ENCODE assay signal across 9 cellular contexts in the genomic region with DNA sequence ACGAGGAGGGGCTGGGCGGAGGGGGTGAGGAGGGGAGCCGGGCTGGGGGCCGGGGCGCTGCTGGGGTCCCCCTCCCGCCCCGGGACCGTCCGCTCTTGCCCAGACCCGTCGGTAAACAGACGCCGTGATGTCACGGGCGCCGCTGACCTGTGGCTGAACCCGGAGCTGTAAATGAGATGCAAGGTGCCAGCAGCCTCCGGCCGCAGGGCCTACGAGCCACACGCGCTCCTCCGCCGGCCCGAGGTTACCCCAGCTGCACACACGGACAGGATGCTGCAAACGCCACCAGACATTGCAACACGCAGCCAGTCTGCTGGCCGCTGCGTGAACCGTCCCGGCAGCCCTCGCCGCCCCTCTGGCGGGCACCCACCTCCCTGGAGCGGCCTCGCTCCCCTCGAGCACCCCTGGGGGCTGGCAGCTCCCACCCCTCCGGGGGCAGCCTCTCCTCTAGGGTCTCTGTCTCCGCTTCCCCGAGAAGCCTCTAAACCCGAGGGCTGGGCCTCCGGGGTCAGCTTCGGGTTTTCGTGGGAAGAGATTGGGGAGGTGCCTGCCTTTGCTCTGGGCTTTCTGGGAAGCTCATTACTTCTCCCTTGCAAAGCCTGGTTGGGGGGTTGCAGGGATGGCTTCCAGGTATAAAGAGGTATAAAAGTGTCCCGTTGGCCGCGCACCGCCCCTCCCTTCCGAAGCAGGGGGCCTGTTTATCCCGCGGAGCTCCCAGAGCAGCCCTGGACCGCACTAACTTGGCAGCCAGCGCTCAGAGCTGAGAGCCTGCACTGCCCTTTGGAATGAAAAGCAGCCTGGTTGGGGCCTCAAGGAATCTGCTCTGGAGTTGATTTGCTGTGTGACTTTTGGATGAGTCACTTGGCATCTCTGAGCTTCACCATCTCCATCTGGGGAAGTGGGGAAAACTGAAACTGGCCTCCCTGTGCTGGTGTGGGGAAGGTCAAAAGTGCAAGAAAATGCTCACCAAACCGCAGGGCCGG. TPM values are rescaled to one million over a fixed set of nuclear protein-coding genes. Genes with fewer than 3 reads are reported as not detected.
A peak's percentile ranks its signal among the peaks of the same experiment; 100 is the strongest.
DNase-seq lines count a peak whose midpoint lies in the region; ATAC-seq and TF ChIP-seq lines count a peak whose summit lies in the region.
"Had no signal": no experiment of that assay in that cellular context is flagged by ENCODE, and none has a peak within 500 bp of the region (broad histone marks: within the 10 kb centered on the region; RNA-seq: fewer than 3 reads in every experiment).

No MANE protein-coding gene starts in this region.

- H3K4me3 Mint-ChIP-seq in activated B cell treated with CpG ODN at 0.5 μM for 24 hours: peak overlapping the region; percentile 49
- H3K4me3 Mint-ChIP-seq in nephron: peak overlapping the region; percentile 68 to 78 (median 73)
- no peak overlapping the region for H3K4me3 Mint-ChIP-seq in T-helper 2 cell treated with Interferon-gamma antibody and Interleukin-4, amounts not matched to agents 5 μg/mL and 100 μg/mL, for 36 hours

- H3K27ac ChIP-seq in foreskin keratinocyte: no peak overlapping the region

- H3K4me1 ChIP-seq in foreskin keratinocyte: peaks cover 5% of the 10 kb centered on the region

- POLR2A ChIA-PET in activated B cell treated with CpG ODN at 0.5 μM for 24 hours (lab: Charles Lee): interaction anchor here (0.7 kb wide), 1 partner anchor 154 kb away, joined by 3 read pairs; no protein-coding TSS in a partner anchor

- H3K4me1 Mint-ChIP-seq in activated B cell treated with CpG ODN at 0.5 μM for 24 hours: peaks cover 13% of the 10 kb centered on the region
- H3K4me1 Mint-ChIP-seq in nephron: peaks cover 84% of the 10 kb centered on the region
- H3K4me1 Mint-ChIP-seq in T-helper 2 cell treated with Interferon-gamma antibody and Interleukin-4, amounts not matched to agents 5 μg/mL and 100 μg/mL, for 36 hours (ENCODE audit: low read depth): peaks cover 16% of the 10 kb centered on the region

- CTCF ChIA-PET in activated B cell treated with CpG ODN at 0.5 μM for 24 hours (lab: Charles Lee): no interaction called here

- peaks cover 50% of the 10 kb centered on the region for H3K27me3 ChIP-seq in foreskin keratinocyte

- intact Hi-C loops in activated B cell treated with CpG ODN at 0.5 μM for 24 hours (cut with micrococcal nuclease): no loop called here

- DNase-seq in DMS53 treated with DMSO at 0.1 percent for 48 hours (lab: John Stamatoyannopoulos, UW; ENCODE audit: unreplicated experiment) (peak; percentile 88), activated B cell treated with CpG ODN at 0.5 μM for 24 hours (no peak), foreskin keratinocyte (peak in 1 of 2 donors; percentile 54), HUDEP-2 (lab: John Stamatoyannopoulos, UW; ENCODE audit: unreplicated experiment in 76 of 76) (no peak), cerebellar nuclear complex (lab: John Stamatoyannopoulos, UW) (no peak)
- no peak for DNase-seq in T-helper 2 cell treated with Interferon-gamma antibody and Interleukin-4, amounts not matched to agents 5 μg/mL and 100 μg/mL, for 36 hours (ENCODE audit: low spot score)

- ATAC-seq in HG03460 (IDR thresholded peaks at IDR 0.05; ENCODE audit: unreplicated experiment): peak; percentile 65
- ATAC-seq in activated B cell treated with CpG ODN at 0.5 μM for 24 hours (ENCODE audit: low read depth): peak; percentile 25
- ATAC-seq in foreskin keratinocyte: peak; percentile 62

- no peak overlapping the region for H3K27ac Mint-ChIP-seq in activated B cell treated with CpG ODN at 0.5 μM for 24 hours
- peak overlapping the region; percentile 84 to 97 (median 95) for H3K27ac Mint-ChIP-seq in nephron
- H3K27ac Mint-ChIP-seq in T-helper 2 cell treated with Interferon-gamma antibody and Interleukin-4, amounts not matched to agents 5 μg/mL and 100 μg/mL, for 36 hours: no peak overlapping the region

- H3K27me3 Mint-ChIP-seq in activated B cell treated with CpG ODN at 0.5 μM for 24 hours (peaks cover 21% of the 10 kb centered on the region), nephron (ENCODE audit: low read depth) (peaks cover 6% of the 10 kb centered on the region)
- H3K27me3 Mint-ChIP-seq in T-helper 2 cell treated with Interferon-gamma antibody and Interleukin-4, amounts not matched to agents 5 μg/mL and 100 μg/mL, for 36 hours (ENCODE audit: low read depth): peaks cover 9% of the 10 kb centered on the region

- H3K9me3 Mint-ChIP-seq in activated B cell treated with CpG ODN at 0.5 μM for 24 hours: no peaks in the 10 kb centered on the region
- no peaks in the 10 kb centered on the region for H3K9me3 Mint-ChIP-seq in nephron
- no peaks in the 10 kb centered on the region for H3K9me3 Mint-ChIP-seq in T-helper 2 cell treated with Interferon-gamma antibody and Interleukin-4, amounts not matched to agents 5 μg/mL and 100 μg/mL, for 36 hours

- TF ChIP-seq CTCF in activated B cell treated with CpG ODN at 0.5 μM for 24 hours (IDR thresholded peaks at IDR 0.05) (no peak), foreskin keratinocyte (conservative IDR thresholded peaks at IDR 0.05) (no peak), nephron (IDR thresholded peaks at IDR 0.05; ENCODE audit: unreplicated experiment in 3 of 3) (no peak)

- H3K36me3 Mint-ChIP-seq in activated B cell treated with CpG ODN at 0.5 μM for 24 hours (ENCODE audit: low read depth): no peaks in the 10 kb centered on the region
- peaks cover 11% of the 10 kb centered on the region for H3K36me3 Mint-ChIP-seq in nephron (ENCODE audit: low read depth)
- peaks cover 9% of the 10 kb centered on the region for H3K36me3 Mint-ChIP-seq in T-helper 2 cell treated with Interferon-gamma antibody and Interleukin-4, amounts not matched to agents 5 μg/mL and 100 μg/mL, for 36 hours (ENCODE audit: low read depth)

RNA-seq across cellular contexts. Expression of a gene that starts 21.9 kb away (rescaled TPM):
- 0.39 and 1.8 TPM in 2 replicates for total RNA-seq in activated B cell treated with CpG ODN at 0.5 μM for 24 hours
- total RNA-seq in foreskin keratinocyte: 2.6 and 6.4 TPM in 2 replicates
- 3.2 and 7.0 TPM in 2 replicates for polyA plus RNA-seq in foreskin keratinocyte

RNA-seq across cellular contexts. Expression of a gene that starts 47.8 kb away (rescaled TPM):
- total RNA-seq in activated B cell treated with CpG ODN at 0.5 μM for 24 hours: not detected in 2 replicates
- not detected in 2 replicates for total RNA-seq in foreskin keratinocyte
- polyA plus RNA-seq in foreskin keratinocyte: not detected in 2 replicates
- total RNA-seq: T-helper 1 cell treated with Interleukin-12 subunit alpha and Interleukin-12 subunit beta and Interleukin-4 antibody, amounts not matched to agents 30 ng/mL and 1 ng/mL, for 36 hours had no signal

Comparison
In these comparisons a context has a peak if more than half of its experiments do, and no peak if none do; other contexts are left out.
1. H3K27ac Mint-ChIP-seq: peak in nephron (3 of 3); none in activated B cell treated with CpG ODN at 0.5 μM for 24 hours (single experiment) and T-helper 2 cell treated with Interferon-gamma antibody and Interleukin-4, amounts not matched to agents 5 μg/mL and 100 μg/mL, for 36 hours (single experiment).
2. Peak in every context shown above with its lines, with median percentiles within 50 percentile points of each other: ATAC-seq.